Comparison of ENCODE assay signal across 1 cellular context in genomic region chr1:54347261-54347954, GRCh38.
TF ChIP-seq lines count a peak whose summit lies in the region.

No MANE protein-coding gene starts in this region.

TF ChIP-seq in WTC11, 78 proteins besides CTCF, POLR2A, EP300 and RAD21 (continued from another document):
- no peak for TF ChIP-seq ZNF425 (CRISPR knock-in tag; conservative IDR thresholded peaks at IDR 0.05)
TF ChIP-seq in WTC11: peak in this region for 1.
